Comparison of ENCODE assay signal across 24 cellular contexts in the genomic region with DNA sequence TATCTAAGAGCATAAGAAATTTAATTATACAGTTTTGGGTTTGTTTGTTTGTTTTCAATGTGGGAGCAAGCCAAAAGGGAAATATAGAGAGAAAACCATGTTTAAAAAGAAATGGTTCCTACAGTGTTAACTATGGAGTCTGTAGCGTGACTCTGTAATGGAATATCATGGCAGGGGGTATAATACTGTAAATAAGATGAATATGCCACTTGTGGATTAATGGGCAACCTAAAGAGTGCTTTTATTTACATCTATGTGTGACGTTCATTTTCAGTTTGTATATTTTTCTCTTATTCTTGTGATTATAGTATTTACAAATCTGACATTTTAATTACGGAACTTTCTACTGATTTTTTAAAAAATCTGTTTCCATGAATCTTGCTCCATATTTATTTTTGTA.
DNase-seq lines count a peak whose midpoint lies in the region; FAIRE-seq and TF ChIP-seq lines count a peak whose summit lies in the region.
"Had no signal": no experiment of that assay in that cellular context is flagged by ENCODE, and none has a peak within 500 bp of the region (broad histone marks: within the 10 kb centered on the region; RNA-seq: fewer than 3 reads in every experiment).

No MANE protein-coding gene starts in this region.

- WGBS in prostate gland, result 89% methylated on average over 3 of the region's 3 CpGs

- CTCF ChIA-PET in HEK293 (lab: Yijun Ruan, JAX), result no interaction called here
- CTCF ChIA-PET in RWPE1 (lab: Yijun Ruan, JAX), result no interaction called here

- POLR2A ChIA-PET in HEK293 (lab: Yijun Ruan, JAX) (interaction anchor here (0.6 kb wide), 1 partner anchor 440 kb away, joined by 3 read pairs; no protein-coding TSS in a partner anchor), RWPE1 (lab: Yijun Ruan, JAX; ENCODE audit: low non-redundant PET) (no interaction called here)

- TF ChIP-seq CTCF in HEK293 (tag by site-specific recombination; IDR thresholded peaks at IDR 0.05) (no peak), RWPE1 (conservative IDR thresholded peaks at IDR 0.05; ENCODE audit: low read depth) (no peak), prostate gland (IDR thresholded peaks at IDR 0.05) (no peak)

- no peaks in the 10 kb centered on the region for H3K9me3 ChIP-seq in HEK293 (ENCODE audit: control insufficient read depth, insufficient read depth, low read depth, low read length)
- H3K9me3 ChIP-seq in prostate gland, result no peaks in the 10 kb centered on the region
- H3K9me3 ChIP-seq: BE2C had no signal

- DNase-seq in NCI-H2227 (lab: John Stamatoyannopoulos, UW; ENCODE audit: unreplicated experiment) (peak; percentile 6), NCI-H2227 treated with DMSO at 0.1 percent for 48 hours (lab: John Stamatoyannopoulos, UW) (no peak), NCI-H146 treated with DMSO at 0.1 percent for 48 hours (lab: John Stamatoyannopoulos, UW; ENCODE audit: unreplicated experiment) (peak; percentile 24), RWPE1 (ENCODE audit: low spot score) (no peak), prostate gland (ENCODE audit: low spot score) (no peak), 8988T (no peak)
- DNase-seq: BE2C, DMS53, HFFc6, Kasumi-1, NCI-H1048, NCI-H187, NCI-H2171, PC-9, RPMI8226, SHP77 treated with DMSO at 0.1 percent for 48 hours, SW 1271, T-helper 17 cell had no signal

- no peaks in the 10 kb centered on the region for H3K36me3 ChIP-seq in HEK293 (ENCODE audit: control insufficient read depth in 2 of 2, insufficient read depth in 1 of 2, low read length in 2 of 2)
- no peaks in the 10 kb centered on the region for H3K36me3 ChIP-seq in prostate gland
- H3K36me3 ChIP-seq: BE2C had no signal

- H3K27me3 ChIP-seq in prostate gland (replicated peaks; ENCODE audit: insufficient read depth), result no peaks in the 10 kb centered on the region
- H3K27me3 ChIP-seq: BE2C had no signal

- no peak overlapping the region for H3K27ac ChIP-seq in HEK293 (ENCODE audit: extremely low read depth, low read depth, low read length)
- H3K27ac ChIP-seq in RWPE1, result no peak overlapping the region
- H3K27ac ChIP-seq in prostate gland, result no peak overlapping the region
- H3K27ac ChIP-seq: PC-9, SK-N-MC had no signal

- intact Hi-C loops in prostate gland (cut with DNase I), result no loop called here

- TF ChIP-seq POLR2A in prostate gland (IDR thresholded peaks at IDR 0.05), result no peak

- peak; percentile 57 for FAIRE-seq in colon (lab: Jason Lieb, UNC)
- FAIRE-seq: D721Med, H54 had no signal

- H3K4me3 ChIP-seq in HEK293 (ENCODE audit: low read depth, low read length) (no peak overlapping the region), prostate gland (no peak overlapping the region)
- H3K4me3 ChIP-seq: GM12878, PC-9, SK-N-MC had no signal

- H3K4me1 ChIP-seq in HEK293 (ENCODE audit: control insufficient read depth, insufficient read depth, low read length) (peaks cover 24% of the 10 kb centered on the region), prostate gland (replicated peaks) (no peaks in the 10 kb centered on the region)
- H3K4me1 ChIP-seq: BE2C had no signal

TF ChIP-seq in HEK293, 187 proteins besides CTCF, POLR2A, EP300 and RAD21 (continues in another document):
- TF ChIP-seq, protein P1, sequence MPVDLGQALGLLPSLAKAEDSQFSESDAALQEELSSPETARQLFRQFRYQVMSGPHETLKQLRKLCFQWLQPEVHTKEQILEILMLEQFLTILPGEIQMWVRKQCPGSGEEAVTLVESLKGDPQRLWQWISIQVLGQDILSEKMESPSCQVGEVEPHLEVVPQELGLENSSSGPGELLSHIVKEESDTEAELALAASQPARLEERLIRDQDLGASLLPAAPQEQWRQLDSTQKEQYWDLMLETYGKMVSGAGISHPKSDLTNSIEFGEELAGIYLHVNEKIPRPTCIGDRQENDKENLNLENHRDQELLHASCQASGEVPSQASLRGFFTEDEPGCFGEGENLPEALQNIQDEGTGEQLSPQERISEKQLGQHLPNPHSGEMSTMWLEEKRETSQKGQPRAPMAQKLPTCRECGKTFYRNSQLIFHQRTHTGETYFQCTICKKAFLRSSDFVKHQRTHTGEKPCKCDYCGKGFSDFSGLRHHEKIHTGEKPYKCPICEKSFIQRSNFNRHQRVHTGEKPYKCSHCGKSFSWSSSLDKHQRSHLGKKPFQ (tag by site-specific recombination; IDR thresholded peaks at IDR 0.05), result 0 out of 2 replicates have a peak, but pooled peaks have one; percentile 11
- peak; percentile 80 for TF ChIP-seq IKZF3 (tag by site-specific recombination; IDR thresholded peaks at IDR 0.05)
- peak; percentile 78 for TF ChIP-seq ZIC2 (tag by site-specific recombination; IDR thresholded peaks at IDR 0.05)
- TF ChIP-seq AEBP2 (tag by site-specific recombination; IDR thresholded peaks at IDR 0.05; ENCODE audit: borderline replicate concordance), result no peak
- TF ChIP-seq HOXC10 (CRISPR knock-in tag; IDR thresholded peaks at IDR 0.05), result no peak
- TF ChIP-seq ZSCAN18 (tag by site-specific recombination; IDR thresholded peaks at IDR 0.05), result no peak
- no peak for TF ChIP-seq ZNF202 (tag by site-specific recombination; IDR thresholded peaks at IDR 0.05; ENCODE audit: borderline replicate concordance)
- no peak for TF ChIP-seq ZNF24 (tag by site-specific recombination; IDR thresholded peaks at IDR 0.05)
- 0 out of 2 replicates have a peak, but pooled peaks have one; percentile 29 for TF ChIP-seq ZNF600 (tag by site-specific recombination; IDR thresholded peaks at IDR 0.05)
- TF ChIP-seq ZNF664 (tag by site-specific recombination; IDR thresholded peaks at IDR 0.05), result no peak
- peak; percentile 50 for TF ChIP-seq BCL11A (tag by site-specific recombination; IDR thresholded peaks at IDR 0.05; ENCODE audit: low read depth)
- TF ChIP-seq GLIS1 (tag by site-specific recombination; IDR thresholded peaks at IDR 0.05), result peak; percentile 92
- TF ChIP-seq PRDM2 (tag by site-specific recombination; IDR thresholded peaks at IDR 0.05; ENCODE audit: borderline replicate concordance), result no peak
- TF ChIP-seq OSR2 (tag by site-specific recombination; IDR thresholded peaks at IDR 0.05), result peak; percentile 35; the same call in 1 of the 2 replicates
- TF ChIP-seq ZNF707 (tag by site-specific recombination; IDR thresholded peaks at IDR 0.05), result no peak

Comparison
In these comparisons a context has a peak if more than half of its experiments do, and no peak if none do; other contexts are left out.
1. DNase-seq: peak in NCI-H2227 (single experiment) and NCI-H146 treated with DMSO at 0.1 percent for 48 hours (single experiment); none in NCI-H2227 treated with DMSO at 0.1 percent for 48 hours (single experiment), RWPE1 (single experiment), prostate gland (single experiment) and 8988T (single experiment).